Comparison of ENCODE assay signal across 33 cellular contexts in genomic region chr15:56291741-56292140, GRCh38.
"Had no signal": no experiment of that assay in that cellular context is flagged by ENCODE, and none has a peak within 500 bp of the region (broad histone marks: within the 10 kb centered on the region; RNA-seq: fewer than 3 reads in every experiment).

No MANE protein-coding gene starts in this region.

- H3K9me3 ChIP-seq: adrenal gland, breast epithelium had no signal

- H3K27ac ChIP-seq: adrenal gland, body of pancreas, brain microvascular endothelial cell, breast epithelium, VCaP had no signal

- H3K36me3 ChIP-seq: adrenal gland, brain microvascular endothelial cell, breast epithelium had no signal

- H3K4me3 ChIP-seq: adrenal gland, body of pancreas, breast epithelium had no signal

- H3K27me3 ChIP-seq: adrenal gland, body of pancreas, brain microvascular endothelial cell, breast epithelium had no signal

- DNase-seq: activated B cell treated with CpG ODN at 0.5 μM for 24 hours; activated CD4-positive, alpha-beta memory T cell treated with anti-CD3 and anti-CD28 coated beads for 36 hours; activated CD4-positive, alpha-beta T cell treated with anti-CD3 and anti-CD28 coated beads for 4 hours; activated CD4-positive, alpha-beta T cell treated with anti-CD3 and anti-CD28 coated beads, Interleukin-2, amount 10 ng/mL, durations not matched to agents 24 days and 14 days; activated CD4-positive, alpha-beta T cell treated with anti-CD3 and anti-CD28 coated beads, Interleukin-2, amount 50 U/mL, for 1 hour; activated CD4-positive, alpha-beta T cell treated with anti-CD3 and anti-CD28 coated beads, Interleukin-2, amount 50 U/mL, for 4 hours; activated CD4-positive, CD25-positive, alpha-beta regulatory T cell treated with anti-CD3 and anti-CD28 coated beads, Interleukin-2, amount 50 U/mL, for 72 hours; activated CD8-positive, alpha-beta memory T cell treated with anti-CD3 and anti-CD28 coated beads, Interleukin-2, amount 50 U/mL, for 4 hours; activated CD8-positive, alpha-beta T cell treated with anti-CD3 and anti-CD28 coated beads for 36 hours; activated effector memory CD4-positive, alpha-beta T cell treated with anti-CD3 and anti-CD28 coated beads, Interleukin-2, amount 50 U/mL, for 16 hours; activated gamma-delta T cell treated with Interleukin-2 at 50 U/mL for 16 hours; activated naive CD4-positive, alpha-beta T cell; activated naive CD4-positive, alpha-beta T cell treated with anti-CD3 and anti-CD28 coated beads for 36 hours; activated naive CD4-positive, alpha-beta T cell treated with anti-CD3 and anti-CD28 coated beads, Interleukin-2, amount 50 U/mL, for 16 hours; activated naive CD8-positive, alpha-beta T cell treated with anti-CD3 and anti-CD28 coated beads for 36 hours; activated T-cell treated with anti-CD3 and anti-CD28 coated beads for 4 hours; activated T-cell treated with anti-CD3 and anti-CD28 coated beads, Interleukin-2, amount 50 U/mL, for 1 hour; activated T-cell treated with anti-CD3 and anti-CD28 coated beads, Interleukin-2, amount 50 U/mL, for 4 hours; activated T-cell treated with anti-CD3 and anti-CD28 coated beads, Interleukin-2, amount 50 U/mL, for 72 hours; adrenal gland; amniotic stem cell; aorta; body of pancreas; brain microvascular endothelial cell; central memory CD4-positive, alpha-beta T cell; T-helper 2 cell; T-helper 9 cell had no signal

- FAIRE-seq: astrocyte, TTC549 had no signal

- H3K4me1 ChIP-seq: adrenal gland, body of pancreas, breast epithelium had no signal

- ATAC-seq: activated CD8-positive, alpha-beta T cell treated with anti-CD3 and anti-CD28 coated beads for 36 hours; activated naive CD4-positive, alpha-beta T cell treated with anti-CD3 and anti-CD28 coated beads, Interleukin-2, amount 50 U/mL, for 72 hours; activated T-cell treated with anti-CD3 and anti-CD28 coated beads, Interleukin-2, amount 50 U/mL, for 4 hours; activated T-cell treated with anti-CD3 and anti-CD28 coated beads, Interleukin-2, amount 50 U/mL, for 72 hours; activated T-helper 17 cell treated with anti-CD3 and anti-CD28 coated beads, Interleukin-2, amount 50 U/mL, for 72 hours; body of pancreas had no signal
